Comparison of ENCODE assay signal across 1 cellular context in the genomic region with DNA sequence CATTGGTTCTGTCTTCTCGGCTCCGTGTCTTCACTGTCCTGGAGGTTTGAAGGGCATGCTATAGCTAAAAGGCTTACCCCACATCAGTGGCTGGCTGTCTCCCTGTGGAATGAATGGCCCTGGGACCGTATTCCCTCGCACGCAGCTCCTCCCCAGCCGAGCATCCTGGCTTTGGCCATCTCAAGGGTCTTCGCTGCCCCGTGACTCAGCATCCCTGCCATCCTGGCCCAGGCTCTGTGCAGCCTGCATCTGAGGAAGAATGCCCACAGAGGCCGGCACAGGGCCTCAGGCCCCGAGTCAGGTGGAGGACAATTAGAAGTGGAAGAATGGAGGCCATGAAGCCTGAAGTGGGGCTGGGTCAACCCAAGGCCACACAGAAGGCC.
TF ChIP-seq lines count a peak whose summit lies in the region.

No MANE protein-coding gene starts in this region.

TF ChIP-seq in IMR-90, 13 proteins besides CTCF, POLR2A, EP300 and RAD21:
- TF ChIP-seq FOS (IDR thresholded peaks at IDR 0.05; ENCODE audit: low read depth, low read length) (no peak), SMC3 (IDR thresholded peaks at IDR 0.05; ENCODE audit: low read depth, low read length) (no peak), CEBPB (IDR thresholded peaks at IDR 0.05; ENCODE audit: low read depth, low read length) (no peak), CHD1 (IDR thresholded peaks at IDR 0.05; ENCODE audit: low read depth, low read length) (no peak), MAFK (IDR thresholded peaks at IDR 0.05; ENCODE audit: low read depth, low read length) (no peak), BHLHE40 (IDR thresholded peaks at IDR 0.05; ENCODE audit: low read depth, low read length) (no peak), MXI1 (IDR thresholded peaks at IDR 0.05; ENCODE audit: borderline replicate concordance, low read depth, low read length) (no peak), RCOR1 (IDR thresholded peaks at IDR 0.05; ENCODE audit: insufficient replicate concordance, low read length) (no peak), RFX5 (IDR thresholded peaks at IDR 0.05; ENCODE audit: low read depth, low read length) (no peak), NFE2L2 (IDR thresholded peaks at IDR 0.05; ENCODE audit: low read depth, low read length) (no peak), MAZ (IDR thresholded peaks at IDR 0.05; ENCODE audit: borderline replicate concordance, low read depth, low read length) (no peak)
- TF ChIP-seq, protein P1, sequence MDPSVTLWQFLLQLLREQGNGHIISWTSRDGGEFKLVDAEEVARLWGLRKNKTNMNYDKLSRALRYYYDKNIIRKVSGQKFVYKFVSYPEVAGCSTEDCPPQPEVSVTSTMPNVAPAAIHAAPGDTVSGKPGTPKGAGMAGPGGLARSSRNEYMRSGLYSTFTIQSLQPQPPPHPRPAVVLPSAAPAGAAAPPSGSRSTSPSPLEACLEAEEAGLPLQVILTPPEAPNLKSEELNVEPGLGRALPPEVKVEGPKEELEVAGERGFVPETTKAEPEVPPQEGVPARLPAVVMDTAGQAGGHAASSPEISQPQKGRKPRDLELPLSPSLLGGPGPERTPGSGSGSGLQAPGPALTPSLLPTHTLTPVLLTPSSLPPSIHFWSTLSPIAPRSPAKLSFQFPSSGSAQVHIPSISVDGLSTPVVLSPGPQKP (IDR thresholded peaks at IDR 0.05; ENCODE audit: borderline replicate concordance, low read depth, low read length): no peak
- TF ChIP-seq, protein P2, sequence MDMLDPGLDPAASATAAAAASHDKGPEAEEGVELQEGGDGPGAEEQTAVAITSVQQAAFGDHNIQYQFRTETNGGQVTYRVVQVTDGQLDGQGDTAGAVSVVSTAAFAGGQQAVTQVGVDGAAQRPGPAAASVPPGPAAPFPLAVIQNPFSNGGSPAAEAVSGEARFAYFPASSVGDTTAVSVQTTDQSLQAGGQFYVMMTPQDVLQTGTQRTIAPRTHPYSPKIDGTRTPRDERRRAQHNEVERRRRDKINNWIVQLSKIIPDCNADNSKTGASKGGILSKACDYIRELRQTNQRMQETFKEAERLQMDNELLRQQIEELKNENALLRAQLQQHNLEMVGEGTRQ (IDR thresholded peaks at IDR 0.05; ENCODE audit: low read depth, low read length): no peak
